In genomic region chr1:203702130-203702577, GRCh38 we compare ENCODE assay signal across 8 cellular contexts.
A peak's percentile ranks its signal among the peaks of the same experiment; 100 is the strongest.
DNase-seq lines count a peak whose midpoint lies in the region; ATAC-seq and TF ChIP-seq lines count a peak whose summit lies in the region.

No MANE protein-coding gene starts in this region.

- no peaks in the 10 kb centered on the region for H3K4me1 ChIP-seq in CD8-positive, alpha-beta T cell (ENCODE audit: insufficient read depth, low read length)
- H3K4me1 ChIP-seq in heart left ventricle = peaks cover 0 to 16% (median 8%) of the 10 kb centered on the region in 12 donors

- peak; percentile 91 for TF ChIP-seq CTCF in CD8-positive, alpha-beta T cell (IDR thresholded peaks at IDR 0.05)
- TF ChIP-seq CTCF in heart left ventricle (IDR thresholded peaks at IDR 0.05) = peak; percentile 59 to 85 (median 78)

- no peaks in the 10 kb centered on the region for H3K27me3 Mint-ChIP-seq in CD8-positive, alpha-beta T cell (ENCODE audit: low read depth)
- H3K27me3 Mint-ChIP-seq in activated naive CD4-positive, alpha-beta T cell treated with anti-CD3 and anti-CD28 coated beads, Interleukin-2, amount 50 U/mL, for 24 hours = no peaks in the 10 kb centered on the region

- peak overlapping the region; percentile 69 for H3K27ac Mint-ChIP-seq in CD8-positive, alpha-beta T cell
- peak overlapping the region; percentile 63 for H3K27ac Mint-ChIP-seq in activated naive CD4-positive, alpha-beta T cell treated with anti-CD3 and anti-CD28 coated beads, Interleukin-2, amount 50 U/mL, for 24 hours

- H3K27ac ChIP-seq in CD8-positive, alpha-beta T cell (ENCODE audit: low read depth, low read length) = no peak overlapping the region
- H3K27ac ChIP-seq in SK-N-MC (no peak overlapping the region), heart left ventricle (peak overlapping the region in 1 of 12 donors; percentile 89)

- CTCF ChIA-PET in CD8-positive, alpha-beta T cell (lab: Charles Lee) = interaction anchor here (0.6 to 7.7 kb wide), 52 partner anchors 8 to 435 kb away, joined by 3 to 178 read pairs (median 5); partner anchors contain the start of gene ATP2B4

- TF ChIP-seq POLR2A in heart left ventricle (IDR thresholded peaks at IDR 0.05) = no peak

- H3K36me3 ChIP-seq in CD8-positive, alpha-beta T cell (ENCODE audit: insufficient read depth, low read length) = peaks cover 12% of the 10 kb centered on the region
- no peaks in the 10 kb centered on the region; the same call in 1 of the 2 replicates for H3K36me3 ChIP-seq in SK-N-MC (ENCODE audit: insufficient read depth, low read length)
- peaks cover 2 to 100% (median 95%) of the 10 kb centered on the region in 9 donors for H3K36me3 ChIP-seq in heart left ventricle

- no peaks in the 10 kb centered on the region for H3K27me3 ChIP-seq in CD8-positive, alpha-beta T cell (ENCODE audit: insufficient read depth, low read length)
- H3K27me3 ChIP-seq in heart left ventricle = no peaks in the 10 kb centered on the region

- H3K9ac ChIP-seq in SK-N-MC (ENCODE audit: insufficient read length) = no peak overlapping the region

- peak; percentile 70 for ATAC-seq in CD8-positive, alpha-beta T cell
- ATAC-seq in heart left ventricle = peak; percentile 36 to 68 (median 62)
- ATAC-seq in GM21515 (IDR thresholded peaks at IDR 0.05; ENCODE audit: unreplicated experiment) = no peak
- ATAC-seq in HG02981 (IDR thresholded peaks at IDR 0.05; ENCODE audit: unreplicated experiment) = no peak

- WGBS in heart left ventricle, 4 donors = 93 to 100% (median 98%) methylated on average over 1 of the region's 1 CpG

- no peaks in the 10 kb centered on the region for H3K9me3 Mint-ChIP-seq in CD8-positive, alpha-beta T cell
- H3K9me3 Mint-ChIP-seq in activated naive CD4-positive, alpha-beta T cell treated with anti-CD3 and anti-CD28 coated beads, Interleukin-2, amount 50 U/mL, for 24 hours = no peaks in the 10 kb centered on the region

- peaks cover 78% of the 10 kb centered on the region for H3K36me3 Mint-ChIP-seq in CD8-positive, alpha-beta T cell
- H3K36me3 Mint-ChIP-seq in activated naive CD4-positive, alpha-beta T cell treated with anti-CD3 and anti-CD28 coated beads, Interleukin-2, amount 50 U/mL, for 24 hours = peaks cover 7% of the 10 kb centered on the region

- peak; percentile 33 to 84 (median 57) for DNase-seq in CD8-positive, alpha-beta T cell
- DNase-seq in HS-27A (ENCODE audit: low read depth) (peak; percentile 27), SK-N-MC (ENCODE audit: low read depth, low spot score) (peak; percentile 20), heart left ventricle (peak in 1 of 5 donors; percentile 40), putamen (ENCODE audit: low spot score) (peak; percentile 68)

- no peak overlapping the region for H3K4me3 Mint-ChIP-seq in CD8-positive, alpha-beta T cell
- H3K4me3 Mint-ChIP-seq in activated naive CD4-positive, alpha-beta T cell treated with anti-CD3 and anti-CD28 coated beads, Interleukin-2, amount 50 U/mL, for 24 hours = no peak overlapping the region

- peaks cover 4% of the 10 kb centered on the region for H3K4me1 Mint-ChIP-seq in CD8-positive, alpha-beta T cell (ENCODE audit: low read depth)
- peaks cover 4% of the 10 kb centered on the region for H3K4me1 Mint-ChIP-seq in activated naive CD4-positive, alpha-beta T cell treated with anti-CD3 and anti-CD28 coated beads, Interleukin-2, amount 50 U/mL, for 24 hours

- POLR2A ChIA-PET in CD8-positive, alpha-beta T cell (lab: Charles Lee) = interaction anchor here (1.3 to 5.3 kb wide), 2 partner anchors 16 to 76 kb away, joined by 4 to 32 read pairs; partner anchors contain the start of gene ATP2B4

- H3K4me3 ChIP-seq in CD8-positive, alpha-beta T cell (ENCODE audit: low read depth, low read length) = no peak overlapping the region
- H3K4me3 ChIP-seq in SK-N-MC (no peak overlapping the region), heart left ventricle (no peak overlapping the region)

- intact Hi-C loops in CD8-positive, alpha-beta T cell (cut with DNase I, micrococcal nuclease) = loop anchor here (1.0 to 5.0 kb wide), 10 partner anchors 27 to 435 kb away; no protein-coding TSS in a partner anchor
- intact Hi-C loops in heart left ventricle (cut with DNase I) = loop anchor here in 9 of 10 donors (1.0 to 10.0 kb wide), 8 partner anchors 75 to 427 kb away; partner anchors contain the start of genes FMOD (in 2 of the 9) and ATP2B4 (in 1 of the 9)

- no peaks in the 10 kb centered on the region for H3K9me3 ChIP-seq in CD8-positive, alpha-beta T cell (ENCODE audit: low read length)
- H3K9me3 ChIP-seq in SK-N-MC (ENCODE audit: low read depth, low read length) = no peaks in the 10 kb centered on the region
- no peaks in the 10 kb centered on the region for H3K9me3 ChIP-seq in heart left ventricle

Comparison
In these comparisons a context has a peak if more than half of its experiments do, and no peak if none do; other contexts are left out.
1. ATAC-seq: peak in CD8-positive, alpha-beta T cell (single experiment) and heart left ventricle (4 of 4); none in GM21515 (single experiment) and HG02981 (single experiment).